ENCODE assay signal across 12 cellular contexts in genomic region chr17:68351395-68351794, GRCh38.
DNase-seq lines count a peak whose midpoint lies in the region; ATAC-seq and TF ChIP-seq lines count a peak whose summit lies in the region.
"Had no signal": no experiment of that assay in that cellular context is flagged by ENCODE, and none has a peak within 500 bp of the region (broad histone marks: within the 10 kb centered on the region; RNA-seq: fewer than 3 reads in every experiment).

No MANE protein-coding gene starts in this region.

- H2BK12ac ChIP-seq in trophoblast cell (ENCODE audit: low read length), result no peak overlapping the region

- no peaks in the 10 kb centered on the region for H3K27me3 ChIP-seq in DND-41 (ENCODE audit: insufficient read depth, low read length, poor library complexity)
- H3K27me3 ChIP-seq in trophoblast cell (ENCODE audit: insufficient read depth, low read length), result no peaks in the 10 kb centered on the region
- H3K27me3 ChIP-seq: thyroid gland had no signal

- peaks cover 3% of the 10 kb centered on the region; the same call in 1 of the 2 replicates for H3K79me2 ChIP-seq in DND-41 (ENCODE audit: insufficient read depth, low read length)
- no peaks in the 10 kb centered on the region for H3K79me2 ChIP-seq in trophoblast cell (ENCODE audit: control insufficient read depth, insufficient read depth, low read length, poor library complexity)

- H3K4me1 ChIP-seq in DND-41 (ENCODE audit: insufficient read depth, low read length) (peaks cover 86% of the 10 kb centered on the region), trophoblast cell (ENCODE audit: control insufficient read depth in 1 of 2, insufficient read depth in 2 of 2, low read length in 2 of 2) (peaks cover 0 to 4% of the 10 kb centered on the region in 2 experiments)
- H3K4me1 ChIP-seq: thyroid gland had no signal

- H3K4me1 Mint-ChIP-seq in MCF 10A (ENCODE audit: insufficient read depth, unreplicated experiment), result peaks cover 6% of the 10 kb centered on the region

- POLR2A ChIA-PET in MCF 10A (lab: Yijun Ruan, JAX), result no interaction called here

- no peak overlapping the region for H2BK120ac ChIP-seq in trophoblast cell (ENCODE audit: insufficient read depth, low read length, poor library complexity)

- DNase-seq in DND-41 (no peak), NCI-H748 (lab: John Stamatoyannopoulos, UW; ENCODE audit: unreplicated experiment) (peak; percentile 10), dermis blood vessel endothelial cell (peak; percentile 63), trophoblast cell (peak in 1 of 2 donors; percentile 50), MCF 10A (ENCODE audit: unreplicated experiment) (no peak)
- no peak for DNase-seq in activated CD4-positive, CD25-positive, alpha-beta regulatory T cell treated with anti-CD3 and anti-CD28 coated beads, Interleukin-2, amount 50 U/mL, for 72 hours
- DNase-seq: activated CD4-positive, alpha-beta T cell treated with anti-CD3 and anti-CD28 coated beads, Interleukin-2, amount 50 U/mL, for 4 hours; H9; NCI-H2029; NK-92 treated with Interleukin-12 subunit alpha and Interleukin-12 subunit beta, amount 100 ng/mL, for 24 hours; thyroid gland had no signal

- H3K36me3 Mint-ChIP-seq in MCF 10A (ENCODE audit: insufficient read depth, unreplicated experiment), result no peaks in the 10 kb centered on the region

- no peak overlapping the region for H2AFZ ChIP-seq in DND-41 (ENCODE audit: low read depth, low read length)
- H2AFZ ChIP-seq in trophoblast cell (ENCODE audit: insufficient read depth, low read length, poor library complexity), result no peak overlapping the region

- no peak overlapping the region for H4K91ac ChIP-seq in trophoblast cell (ENCODE audit: low read depth, low read length)

- no peak overlapping the region for H2BK5ac ChIP-seq in trophoblast cell (ENCODE audit: low read depth, low read length, poor library complexity)

- BruUV-seq in MCF 10A (replicated peaks; lab: Mats Ljungman, UMichigan), result no TSS peak

- H3K18ac ChIP-seq in trophoblast cell (ENCODE audit: low read length), result no peak overlapping the region

- H3K27ac ChIP-seq in DND-41 (ENCODE audit: low read length) (peak overlapping the region; percentile 57; the same call in 1 of the 2 replicates), trophoblast cell (ENCODE audit: low read depth, low read length) (no peak overlapping the region)
- H3K27ac ChIP-seq: thyroid gland had no signal

- H3K23ac ChIP-seq in trophoblast cell (ENCODE audit: low read length), result no peak overlapping the region

- no peaks in the 10 kb centered on the region for H3K9me3 Mint-ChIP-seq in MCF 10A (ENCODE audit: unreplicated experiment)
- H3K9me3 Mint-ChIP-seq: H9 had no signal

- H3K9me3 ChIP-seq in DND-41 (ENCODE audit: insufficient read depth, low read length, severe bottlenecking), result no peaks in the 10 kb centered on the region
- peaks cover 1% of the 10 kb centered on the region for H3K9me3 ChIP-seq in trophoblast cell (ENCODE audit: insufficient read depth, low read depth, low read length)
- H3K9me3 ChIP-seq: thyroid gland had no signal

- H3K27ac Mint-ChIP-seq in MCF 10A (ENCODE audit: low read depth, unreplicated experiment), result no peak overlapping the region

- H3K36me3 ChIP-seq in DND-41 (ENCODE audit: insufficient read depth, low read length) (no peaks in the 10 kb centered on the region), trophoblast cell (ENCODE audit: control insufficient read depth in 1 of 2, insufficient read depth in 2 of 2, low read length in 2 of 2) (peaks cover 0 to 3% of the 10 kb centered on the region in 2 experiments)
- H3K36me3 ChIP-seq: thyroid gland had no signal

- CTCF ChIA-PET in MCF 10A (lab: Yijun Ruan, JAX), result interaction anchor here (0.7 kb wide), 1 partner anchor 88 kb away, joined by 3 read pairs; no protein-coding TSS in a partner anchor

- intact Hi-C loops in MCF 10A (cut with micrococcal nuclease), result no loop called here

- no peaks in the 10 kb centered on the region for H4K20me1 ChIP-seq in DND-41 (ENCODE audit: insufficient read depth, low read length)

- peaks cover 2% of the 10 kb centered on the region for H3K79me1 ChIP-seq in trophoblast cell (ENCODE audit: low read length)

- no CpG with 5 or more reads among the region's 7 CpGs for WGBS in trophoblast cell (ENCODE audit: extremely low coverage, insufficient coverage, insufficient read length)

- no peak overlapping the region for H3K4ac ChIP-seq in trophoblast cell (ENCODE audit: low read depth, low read length)

- H4K8ac ChIP-seq in trophoblast cell (ENCODE audit: low read depth, low read length), result no peak overlapping the region

- no peak overlapping the region for H3K14ac ChIP-seq in trophoblast cell (ENCODE audit: low read length)

- H4K12ac ChIP-seq in trophoblast cell (ENCODE audit: low read depth, low read length), result no peak overlapping the region

- ATAC-seq in DND-41 (ENCODE audit: insufficient read depth, low read depth) (no peak), HG03571 (IDR thresholded peaks at IDR 0.05; ENCODE audit: unreplicated experiment) (no peak)

- no peak overlapping the region for H3K4me3 Mint-ChIP-seq in MCF 10A (ENCODE audit: unreplicated experiment)
- H3K4me3 Mint-ChIP-seq: H9 had no signal

- TF ChIP-seq CTCF in DND-41 (IDR thresholded peaks at IDR 0.05; ENCODE audit: borderline replicate concordance, extremely low read depth, low read length, poor library complexity, severe bottlenecking) (no peak), MCF 10A (IDR thresholded peaks at IDR 0.05; ENCODE audit: unreplicated experiment) (no peak)

- H3K9ac ChIP-seq in DND-41 (ENCODE audit: low read depth, low read length) (no peak overlapping the region), trophoblast cell (ENCODE audit: low read length) (peak overlapping the region; percentile 70)

- no peaks in the 10 kb centered on the region for H3K27me3 Mint-ChIP-seq in MCF 10A (ENCODE audit: insufficient read depth, unreplicated experiment)

- H3K4me3 ChIP-seq in DND-41 (ENCODE audit: low read depth in 1 of 2, low read length in 2 of 2) (no peak overlapping the region), trophoblast cell (ENCODE audit: low read depth, low read length) (no peak overlapping the region)
- H3K4me3 ChIP-seq: thyroid gland had no signal

- no peak overlapping the region for H2AK5ac ChIP-seq in trophoblast cell (ENCODE audit: low read length)

- no peak overlapping the region for H3K4me2 ChIP-seq in DND-41 (ENCODE audit: insufficient read depth, low read length)
- H3K4me2 ChIP-seq in trophoblast cell (ENCODE audit: low read length), result no peak overlapping the region

Comparison
In these comparisons a context has a peak if more than half of its experiments do, and no peak if none do; other contexts are left out.
1. DNase-seq: peak in NCI-H748 (single experiment) and dermis blood vessel endothelial cell (single experiment); none in DND-41 (single experiment), MCF 10A (single experiment) and activated CD4-positive, CD25-positive, alpha-beta regulatory T cell treated with anti-CD3 and anti-CD28 coated beads, Interleukin-2, amount 50 U/mL, for 72 hours (single experiment).